In genomic region chr20:2816030-2816582, GRCh38 we compare ENCODE assay signal across 25 cellular contexts. TPM values are rescaled to one million over a fixed set of nuclear protein-coding genes. Genes with fewer than 3 reads are reported as not detected.
DNase-seq lines count a peak whose midpoint lies in the region; FAIRE-seq and TF ChIP-seq lines count a peak whose summit lies in the region.
"Had no signal": no experiment of that assay in that cellular context is flagged by ENCODE, and none has a peak within 500 bp of the region (broad histone marks: within the 10 kb centered on the region; RNA-seq: fewer than 3 reads in every experiment).

TSS of gene TMEM239 (plus strand) at chr20:2816364. CDS start at chr20:2816555, 191 bp downstream.

- H4K20me1 ChIP-seq in GM23248 (ENCODE audit: insufficient read depth): no peaks in the 10 kb centered on the region
- H4K20me1 ChIP-seq in astrocyte (ENCODE audit: insufficient read depth, low read length): no peaks in the 10 kb centered on the region

- DNase-seq in A673 (ENCODE audit: low spot score): no peak
- DNase-seq in GM23248: no peak
- DNase-seq in astrocyte (ENCODE audit: low read depth): no peak
- no peak for DNase-seq in neuronal stem cell (ENCODE audit: low spot score)
- no peak for DNase-seq in RPMI8226
- no peak for DNase-seq in SW480 (ENCODE audit: low spot score)
- no peak for DNase-seq in frontal cortex (ENCODE audit: low spot score in 2 of 2)
- DNase-seq in globus pallidus (ENCODE audit: low spot score): no peak
- DNase-seq: activated CD4-positive, alpha-beta T cell treated with anti-CD3 and anti-CD28 coated beads, Interleukin-2, amount 50 U/mL, for 48 hours; activated naive CD8-positive, alpha-beta T cell treated with anti-CD3 and anti-CD28 coated beads for 36 hours; activated T-cell treated with anti-CD3 and anti-CD28 coated beads, Interleukin-2, amount 50 U/mL, for 4 hours; Calu3; gastrocnemius medialis; NCI-H1930; NCI-H446 treated with DMSO at 0.1 percent for 48 hours; psoas muscle; Right ventricle myocardium superior had no signal

- H2BK12ac ChIP-seq in neuronal stem cell (ENCODE audit: low read length): peak within 1 kb of the TSS; percentile 79

- H2AFZ ChIP-seq in GM23248 (no peak within 1 kb of the TSS), astrocyte (ENCODE audit: low read depth, low read length) (no peak within 1 kb of the TSS), neuronal stem cell (ENCODE audit: low read length) (no peak within 1 kb of the TSS)

- no TSS peak for BruUV-seq in A673 (replicated peaks; lab: Mats Ljungman, UMichigan)

- H3K79me1 ChIP-seq in neuronal stem cell (ENCODE audit: low read depth, low read length): no peaks in the 10 kb centered on the region

- H4K91ac ChIP-seq in neuronal stem cell (ENCODE audit: low read depth, low read length, poor library complexity): no peak within 1 kb of the TSS

- H3K9ac ChIP-seq in GM23248 (peak within 1 kb of the TSS; percentile 8; the same call in 1 of the 2 replicates), astrocyte (ENCODE audit: low read length) (peak within 1 kb of the TSS; percentile 50), neuronal stem cell (ENCODE audit: low read depth, low read length, poor library complexity) (peak within 1 kb of the TSS; percentile 54)

- no peak within 1 kb of the TSS for H3K4ac ChIP-seq in neuronal stem cell (ENCODE audit: low read length)

- H3K79me2 ChIP-seq in GM23248 (ENCODE audit: insufficient read depth) (no peaks in the 10 kb centered on the region), astrocyte (ENCODE audit: insufficient read depth, low read length) (no peaks in the 10 kb centered on the region)

- TF ChIP-seq CTCF in A673 (conservative IDR thresholded peaks at IDR 0.05; ENCODE audit: low read depth, low read length) (no peak), astrocyte (IDR thresholded peaks at IDR 0.05; ENCODE audit: insufficient read depth, low read depth, low read length) (no peak)

- peak within 1 kb of the TSS; percentile 34 for H3K23ac ChIP-seq in neuronal stem cell (ENCODE audit: low read depth, low read length, poor library complexity)

- no peaks in the 10 kb centered on the region for H3K36me3 Mint-ChIP-seq in astrocyte (ENCODE audit: low read depth, unreplicated experiment)
- H3K36me3 Mint-ChIP-seq: memory B cell had no signal

- in situ Hi-C loops in GM23248 (cut with MboI): no loop called here

- H3K14ac ChIP-seq in neuronal stem cell (ENCODE audit: low read length): no peak within 1 kb of the TSS

- H3F3A ChIP-seq in GM23248 (ENCODE audit: insufficient read depth): 0 out of 2 replicates have a peak, but pooled peaks cover 7% of the 10 kb centered on the region

- no peak within 1 kb of the TSS for H3K4me3 Mint-ChIP-seq in astrocyte (ENCODE audit: unreplicated experiment)
- H3K4me3 Mint-ChIP-seq: activated naive CD8-positive, alpha-beta T cell treated with anti-CD3 and anti-CD28 coated beads for 36 hours; activated T-cell treated with anti-CD3 and anti-CD28 coated beads, Interleukin-2, amount 50 U/mL, for 4 hours; memory B cell; natural killer cell treated with Interleukin-12 subunit alpha and Interleukin-12 subunit beta and Interleukin-15 and Interleukin-18, amount 100 ng/mL, for 72 hours had no signal

- H3K9me2 ChIP-seq in GM23248 (ENCODE audit: insufficient read depth): no peaks in the 10 kb centered on the region

- no peak within 1 kb of the TSS for H3K4me3 ChIP-seq in A673 (ENCODE audit: low read depth, low read length, poor library complexity, severe bottlenecking)
- no peak within 1 kb of the TSS for H3K4me3 ChIP-seq in GM23248
- no peak within 1 kb of the TSS for H3K4me3 ChIP-seq in astrocyte (ENCODE audit: insufficient read depth, low read depth, low read length)
- H3K4me3 ChIP-seq in neuronal stem cell (ENCODE audit: low read length in 2 of 2): no peak within 1 kb of the TSS
- H3K4me3 ChIP-seq: gastrocnemius medialis, psoas muscle had no signal

- CTCF ChIA-PET in A673 (lab: Charles Lee): no interaction called here

- peaks cover 21% of the 10 kb centered on the region for H3K4me1 ChIP-seq in A673 (ENCODE audit: insufficient read depth, low read length, poor library complexity, severe bottlenecking)
- H3K4me1 ChIP-seq in GM23248 (ENCODE audit: insufficient read depth): peaks cover 13% of the 10 kb centered on the region
- H3K4me1 ChIP-seq in astrocyte (ENCODE audit: insufficient read depth, low read length): peaks cover 32% of the 10 kb centered on the region
- H3K4me1 ChIP-seq in neuronal stem cell (ENCODE audit: control insufficient read depth in 2 of 2, insufficient read depth in 1 of 2, low read depth in 1 of 2, low read length in 2 of 2): no peaks in the 10 kb centered on the region
- H3K4me1 ChIP-seq: gastrocnemius medialis, psoas muscle had no signal

- WGBS in GM23248 (ENCODE audit: low coverage in 1 of 2, low lambda C conversion rate in 2 of 2, missing lambda C conversion rate in 2 of 2), 2 experiments: 57 to 68% methylated on average over 6 to 10 of the region's 10 CpGs
- WGBS in neuronal stem cell (ENCODE audit: extremely low coverage in 2 of 2, insufficient read length in 2 of 2, insufficient replicate concordance in 1 of 2), 2 donors: no CpG with 5 or more reads among the region's 10 CpGs

- H4K8ac ChIP-seq in neuronal stem cell (ENCODE audit: low read depth, low read length): no peak within 1 kb of the TSS

- H2BK15ac ChIP-seq in neuronal stem cell (ENCODE audit: low read length): peak within 1 kb of the TSS; percentile 1

- H3K27me3 ChIP-seq in A673 (replicated peaks; ENCODE audit: insufficient read depth, low read depth, low read length, poor library complexity) (no peaks in the 10 kb centered on the region), GM23248 (replicated peaks; ENCODE audit: insufficient read depth) (peaks cover 17% of the 10 kb centered on the region), astrocyte (ENCODE audit: insufficient read depth, low read length) (peaks cover 5% of the 10 kb centered on the region), neuronal stem cell (ENCODE audit: control insufficient read depth in 3 of 3, insufficient read depth in 3 of 3, low read depth in 1 of 3, low read length in 3 of 3) (peaks cover 2 to 43% (median 8%) of the 10 kb centered on the region in 3 experiments)

- peaks cover 22% of the 10 kb centered on the region for H3K4me1 Mint-ChIP-seq in astrocyte (ENCODE audit: low read depth, unreplicated experiment)

- FAIRE-seq in astrocyte (lab: Jason Lieb, UNC): no peak
- no peak for FAIRE-seq in frontal cortex (lab: Jason Lieb, UNC)
- FAIRE-seq: GM18507 had no signal

- H3K36me3 ChIP-seq in A673 (ENCODE audit: insufficient read depth, low read length, poor library complexity, severe bottlenecking) (no peaks in the 10 kb centered on the region), GM23248 (ENCODE audit: low read depth) (no peaks in the 10 kb centered on the region), astrocyte (ENCODE audit: insufficient read depth, low read length) (no peaks in the 10 kb centered on the region), neuronal stem cell (replicated peaks in 1 of 2; ENCODE audit: control insufficient read depth in 2 of 2, insufficient read depth in 2 of 2, low read length in 2 of 2) (no peaks in the 10 kb centered on the region)
- H3K36me3 ChIP-seq: gastrocnemius medialis had no signal

- peak within 1 kb of the TSS; percentile 69 for H3K18ac ChIP-seq in neuronal stem cell (ENCODE audit: low read length)

- peak within 1 kb of the TSS; percentile 49 for H3K27ac ChIP-seq in A673 (ENCODE audit: low read depth, low read length, poor library complexity, severe bottlenecking)
- H3K27ac ChIP-seq in GM23248: no peak within 1 kb of the TSS
- peak within 1 kb of the TSS; percentile 19 for H3K27ac ChIP-seq in astrocyte (ENCODE audit: low read depth, low read length)
- no peak within 1 kb of the TSS for H3K27ac ChIP-seq in neuronal stem cell (replicated peaks; ENCODE audit: low read length)
- H3K27ac ChIP-seq: epithelial cell of prostate, gastrocnemius medialis, psoas muscle, VCaP had no signal

- H3K4me2 ChIP-seq in GM23248 (ENCODE audit: unreplicated experiment) (peak within 1 kb of the TSS; percentile 16), astrocyte (ENCODE audit: low read length) (no peak within 1 kb of the TSS), neuronal stem cell (ENCODE audit: insufficient read depth, low read length, poor library complexity, severe bottlenecking) (no peak within 1 kb of the TSS)

- H3K9me3 ChIP-seq in A673 (ENCODE audit: low read depth, low read length, poor library complexity, severe bottlenecking): peaks cover 15% of the 10 kb centered on the region
- H3K9me3 ChIP-seq in GM23248 (ENCODE audit: low read depth): peaks cover 3% of the 10 kb centered on the region
- H3K9me3 ChIP-seq in astrocyte (ENCODE audit: insufficient read depth, low read depth, low read length): peaks cover 7% of the 10 kb centered on the region
- H3K9me3 ChIP-seq in neuronal stem cell (replicated peaks in 1 of 2; ENCODE audit: control insufficient read depth in 2 of 2, insufficient read depth in 1 of 2, low read depth in 1 of 2, low read length in 2 of 2): peaks cover 2 to 10% of the 10 kb centered on the region in 2 donors

- peaks cover 37% of the 10 kb centered on the region for H3K27me3 Mint-ChIP-seq in astrocyte (ENCODE audit: low read depth, unreplicated experiment)

- POLR2A ChIA-PET in A673 (lab: Charles Lee; ENCODE audit: low non-redundant PET): no interaction called here

- peak within 1 kb of the TSS; percentile 62 for H3K27ac Mint-ChIP-seq in astrocyte (ENCODE audit: unreplicated experiment)
- H3K27ac Mint-ChIP-seq: activated naive CD8-positive, alpha-beta T cell treated with anti-CD3 and anti-CD28 coated beads for 36 hours; memory B cell; natural killer cell treated with Interleukin-12 subunit alpha and Interleukin-12 subunit beta and Interleukin-15 and Interleukin-18, amount 100 ng/mL, for 72 hours had no signal

- H3K9me3 Mint-ChIP-seq in astrocyte (ENCODE audit: unreplicated experiment): peaks cover 20% of the 10 kb centered on the region

- intact Hi-C loops in A673 (cut with micrococcal nuclease; ENCODE audit: unreplicated experiment): no loop called here

- no peak within 1 kb of the TSS for H2BK5ac ChIP-seq in neuronal stem cell (ENCODE audit: low read length)

- peak within 1 kb of the TSS; percentile 35 for H2AK5ac ChIP-seq in neuronal stem cell (ENCODE audit: low read depth, low read length)

- H2BK120ac ChIP-seq in neuronal stem cell (ENCODE audit: low read depth, low read length): peak within 1 kb of the TSS; percentile 30

RNA-seq across cellular contexts. Expression of gene TMEM239, which starts in this region (rescaled TPM):
- total RNA-seq in A673 (2021) (not detected in 2 replicates), astrocyte (not detected in 2 replicates), frontal cortex (not detected)
- not detected in 2 replicates for total RNA-seq in GM23248 (2014; rRNA removed; shearing (Covaris generic))
- polyA plus RNA-seq in GM23248 (2016; fragmentation: Nextera tagmentation; extraction: Ambion mirVana): not detected in 2 replicates
- polyA plus RNA-seq in neuronal stem cell (2013, experiment 1 of 2): not detected
- polyA plus RNA-seq in neuronal stem cell (2013, experiment 2 of 2): not detected
- total RNA-seq: activated naive CD8-positive, alpha-beta T cell treated with anti-CD3 and anti-CD28 coated beads for 36 hours; activated T-cell treated with anti-CD3 and anti-CD28 coated beads, Interleukin-2, amount 50 U/mL, for 4 hours; Calu3; dermis microvascular lymphatic vessel endothelial cell; gastrocnemius medialis; natural killer cell treated with Interleukin-12 subunit alpha and Interleukin-12 subunit beta and Interleukin-15 and Interleukin-18, amount 100 ng/mL, for 72 hours; psoas muscle; Right ventricle myocardium superior; T-helper 1 cell treated with Interleukin-12 subunit alpha and Interleukin-12 subunit beta and Interleukin-4 antibody, amounts not matched to agents 30 ng/mL and 1 ng/mL, for 36 hours; temporal lobe had no signal
- polyA plus RNA-seq: psoas muscle had no signal

Comparison
In these comparisons a context has a peak if more than half of its experiments do, and no peak if none do; other contexts are left out.
1. H3K27ac ChIP-seq: peak in A673 (single experiment) and astrocyte (single experiment); none in GM23248 (single experiment) and neuronal stem cell (single experiment).
2. Peak in every context shown above with its lines, with median percentiles within 50 percentile points of each other: H3K9ac ChIP-seq.